In genomic region chr10:61944445-61945123, GRCh38 we compare ENCODE assay signal across 1 cellular context.
TF ChIP-seq lines count a peak whose summit lies in the region.

No MANE protein-coding gene starts in this region.

TF ChIP-seq in SK-N-SH, 30 proteins besides CTCF, POLR2A, EP300 and RAD21 (continued from another document):
- TF ChIP-seq MEF2A (IDR thresholded peaks at IDR 0.05; ENCODE audit: borderline replicate concordance, low read depth) (no peak), USF1 (IDR thresholded peaks at IDR 0.05; ENCODE audit: borderline replicate concordance, low read depth) (no peak), CHD2 (IDR thresholded peaks at IDR 0.05; ENCODE audit: low read length, partially characterized antibody) (no peak), NRF1 (IDR thresholded peaks at IDR 0.05; ENCODE audit: low read depth, low read length) (no peak), TAF1 (IDR thresholded peaks at IDR 0.05; ENCODE audit: borderline replicate concordance, low read depth, low read length) (no peak)
